8 cellular contexts compared by ENCODE assay signal in genomic region chr16:4288148-4288921, GRCh38. TPM values are rescaled to one million over a fixed set of nuclear protein-coding genes. Genes with fewer than 3 reads are reported as not detected.
DNase-seq lines count a peak whose midpoint lies in the region; ATAC-seq, FAIRE-seq and TF ChIP-seq lines count a peak whose summit lies in the region.

No MANE protein-coding gene starts in this region.

- POLR2A ChIA-PET in HEK293T (lab: Yijun Ruan, JAX) = no interaction called here
- POLR2A ChIA-PET in endothelial cell of umbilical vein (lab: Charles Lee) = no interaction called here

- TF ChIP-seq POLR2A in endothelial cell of umbilical vein (IDR thresholded peaks at IDR 0.05; ENCODE audit: low read depth, low read length) = no peak

- H3K36me3 ChIP-seq in endothelial cell of umbilical vein (ENCODE audit: control insufficient read depth in 2 of 2, extremely low read depth in 1 of 2, insufficient read depth in 2 of 2, low read length in 2 of 2) = no peaks in the 10 kb centered on the region

- peak; percentile 96 to 97 for TF ChIP-seq CTCF in endothelial cell of umbilical vein (IDR thresholded peaks at IDR 0.05; ENCODE audit: extremely low read depth in 1 of 2, insufficient read depth in 1 of 2, low read depth in 1 of 2, low read length in 2 of 2)

- H3K79me2 ChIP-seq in endothelial cell of umbilical vein (ENCODE audit: control insufficient read depth, insufficient read depth, low read length) = no peaks in the 10 kb centered on the region

- H3K9me3 ChIP-seq in endothelial cell of umbilical vein (replicated peaks; ENCODE audit: control insufficient read depth, insufficient read depth, low read length) = no peaks in the 10 kb centered on the region

- no peaks in the 10 kb centered on the region for H3K4me1 ChIP-seq in endothelial cell of umbilical vein (ENCODE audit: control insufficient read depth, extremely low read depth, insufficient read depth, low read length)

- no peaks in the 10 kb centered on the region for H3K9me3 Mint-ChIP-seq in naive B cell
- no peaks in the 10 kb centered on the region for H3K9me3 Mint-ChIP-seq in stimulated activated effector memory CD8-positive, alpha-beta T cell treated with anti-CD3 and anti-CD28 coated beads, Interleukin-12 subunit alpha, Interleukin-12 subunit beta, amount 100 ng/mL, for 72 hours

- ATAC-seq in naive B cell (ENCODE audit: low read depth in 2 of 2) (peak; percentile 99), GM18909 (IDR thresholded peaks at IDR 0.05; ENCODE audit: poor library complexity, unreplicated experiment) (no peak)
- peak; percentile 89 for ATAC-seq in stimulated activated effector memory CD8-positive, alpha-beta T cell treated with anti-CD3 and anti-CD28 coated beads, Interleukin-12 subunit alpha, Interleukin-12 subunit beta, amount 100 ng/mL, for 72 hours

- CTCF ChIA-PET in HEK293T (lab: Yijun Ruan, JAX) = interaction anchor here (0.6 to 2.3 kb wide), 14 partner anchors 10 to 114 kb away, joined by 3 to 21 read pairs (median 4); no protein-coding TSS in a partner anchor
- CTCF ChIA-PET in endothelial cell of umbilical vein (lab: Charles Lee) = interaction anchor here (0.6 to 3.6 kb wide), 24 partner anchors 8 to 305 kb away, joined by 3 to 198 read pairs (median 8); partner anchors contain the start of genes GLIS2, PAM16 and TFAP4

- H2AFZ ChIP-seq in endothelial cell of umbilical vein (ENCODE audit: low read depth, low read length) = peak overlapping the region; percentile 39

- peaks cover 6 to 51% (median 31%) of the 10 kb centered on the region in 3 donors for H3K27me3 Mint-ChIP-seq in naive B cell

- peaks cover 10 to 16% (median 14%) of the 10 kb centered on the region in 3 donors for H3K4me1 Mint-ChIP-seq in naive B cell
- peaks cover 18% of the 10 kb centered on the region for H3K4me1 Mint-ChIP-seq in stimulated activated effector memory CD8-positive, alpha-beta T cell treated with anti-CD3 and anti-CD28 coated beads, Interleukin-12 subunit alpha, Interleukin-12 subunit beta, amount 100 ng/mL, for 72 hours

- H3K27ac Mint-ChIP-seq in naive B cell = peak overlapping the region in 2 of 6 donors; percentile 9 to 41
- H3K27ac Mint-ChIP-seq in stimulated activated effector memory CD8-positive, alpha-beta T cell treated with anti-CD3 and anti-CD28 coated beads, Interleukin-12 subunit alpha, Interleukin-12 subunit beta, amount 100 ng/mL, for 72 hours = no peak overlapping the region

- H3K36me3 Mint-ChIP-seq in naive B cell = no peaks in the 10 kb centered on the region
- no peaks in the 10 kb centered on the region for H3K36me3 Mint-ChIP-seq in stimulated activated effector memory CD8-positive, alpha-beta T cell treated with anti-CD3 and anti-CD28 coated beads, Interleukin-12 subunit alpha, Interleukin-12 subunit beta, amount 100 ng/mL, for 72 hours

- no peak overlapping the region for H3K27ac ChIP-seq in endothelial cell of umbilical vein (ENCODE audit: insufficient read depth, low read depth, low read length)

- no peak overlapping the region for H3K4me3 ChIP-seq in endothelial cell of umbilical vein (replicated peaks in 1 of 3; ENCODE audit: insufficient read depth in 1 of 3, low read depth in 1 of 3, low read length in 3 of 3)

- dilution Hi-C loops in endothelial cell of umbilical vein (cut with MboI; ENCODE audit: extremely low pct_ligation_motif_present, low sequenced_read_pairs) = no loop called here

- peak; percentile 78 for DNase-seq in G401 (ENCODE audit: low spot score)
- DNase-seq in HEK293T (ENCODE audit: extremely low spot score) = peak; percentile 77
- DNase-seq in NCI-H748 treated with DMSO at 0.1 percent for 48 hours (lab: John Stamatoyannopoulos, UW) = peak; percentile 13
- peak; percentile 50 to 79 (median 72) for DNase-seq in activated CD8-positive, alpha-beta memory T cell treated with anti-CD3 and anti-CD28 coated beads for 48 hours (ENCODE audit: low read depth in 2 of 3, low spot score in 2 of 3)
- peak; percentile 54 for DNase-seq in endothelial cell of umbilical vein (ENCODE audit: low read depth, low spot score)
- peak; percentile 80 for DNase-seq in naive B cell
- peak; percentile 71 to 89 for DNase-seq in stimulated activated effector memory CD8-positive, alpha-beta T cell treated with anti-CD3 and anti-CD28 coated beads, Interleukin-12 subunit alpha, Interleukin-12 subunit beta, amount 100 ng/mL, for 72 hours (ENCODE audit: low spot score in 2 of 2)

- H4K20me1 ChIP-seq in endothelial cell of umbilical vein (replicated peaks; ENCODE audit: control insufficient read depth, extremely low read depth, insufficient read depth, low read length) = no peaks in the 10 kb centered on the region

- H3K9ac ChIP-seq in endothelial cell of umbilical vein (replicated peaks; ENCODE audit: extremely low read depth, insufficient read depth, low read length) = no peak overlapping the region

- H3K4me3 Mint-ChIP-seq in naive B cell = peak overlapping the region in 1 of 8 donors; percentile 30
- H3K4me3 Mint-ChIP-seq in stimulated activated effector memory CD8-positive, alpha-beta T cell treated with anti-CD3 and anti-CD28 coated beads, Interleukin-12 subunit alpha, Interleukin-12 subunit beta, amount 100 ng/mL, for 72 hours = peak overlapping the region; percentile 7

- H3K4me2 ChIP-seq in endothelial cell of umbilical vein (ENCODE audit: insufficient read depth, low read length) = no peak overlapping the region

- no TSS peak for BruUV-seq in endothelial cell of umbilical vein (replicated peaks; lab: Mats Ljungman, UMichigan)

- in situ Hi-C loops in G401 (cut with HindIII; ENCODE audit: low sequenced_read_pairs) = no loop called here

- peak; percentile 31 for FAIRE-seq in endothelial cell of umbilical vein (lab: Jason Lieb, UNC)

- peaks cover 0 to 4% of the 10 kb centered on the region in 2 experiments for H3K27me3 ChIP-seq in endothelial cell of umbilical vein (ENCODE audit: control insufficient read depth in 2 of 2, insufficient read depth in 2 of 2, low read length in 2 of 2)

- intact Hi-C loops in endothelial cell of umbilical vein (cut with micrococcal nuclease) = loop anchor here (1.0 to 2.0 kb wide), 5 partner anchors 16 to 114 kb away; partner anchors contain the start of gene TFAP4

- no peaks in the 10 kb centered on the region for H3K9me1 ChIP-seq in endothelial cell of umbilical vein (replicated peaks; ENCODE audit: control insufficient read depth, extremely low read depth, insufficient read depth, low read length)

TF ChIP-seq in HEK293T, 16 proteins besides CTCF, POLR2A, EP300 and RAD21 (continues in another document):
- TF ChIP-seq FOXM1 (IDR thresholded peaks at IDR 0.05; ENCODE audit: borderline replicate concordance) (no peak), FOXA1 (IDR thresholded peaks at IDR 0.05) (no peak), ELF4 (IDR thresholded peaks at IDR 0.05) (no peak), LEF1 (IDR thresholded peaks at IDR 0.05; ENCODE audit: borderline replicate concordance) (no peak), FOXK2 (IDR thresholded peaks at IDR 0.05) (no peak), BHLHE40 (IDR thresholded peaks at IDR 0.05; ENCODE audit: borderline replicate concordance) (no peak), NFRKB (IDR thresholded peaks at IDR 0.05) (no peak), SP1 (IDR thresholded peaks at IDR 0.05) (no peak)

TF ChIP-seq in endothelial cell of umbilical vein, 7 proteins besides CTCF, POLR2A, EP300 and RAD21 (continues in another document):
- TF ChIP-seq MYC (IDR thresholded peaks at IDR 0.05; ENCODE audit: low read depth, low read length) = no peak
- no peak for TF ChIP-seq POLR2AphosphoS5 (IDR thresholded peaks at IDR 0.05; ENCODE audit: insufficient read depth, low read depth, low read length)
- no peak for TF ChIP-seq EZH2 (IDR thresholded peaks at IDR 0.05; ENCODE audit: borderline replicate concordance, low read depth, low read length, severe bottlenecking)
- no peak for TF ChIP-seq FOS (IDR thresholded peaks at IDR 0.05; ENCODE audit: borderline replicate concordance, insufficient read depth, low read length)
- no peak for TF ChIP-seq JUN (IDR thresholded peaks at IDR 0.05; ENCODE audit: borderline replicate concordance, insufficient read depth, insufficient read length, low read depth)

RNA-seq across cellular contexts. Expression of gene TFAP4, which starts 15.5 kb away (rescaled TPM):
- total RNA-seq in G401 (2014; rRNA removed; shearing (Covaris generic)) = 14.5 and 38.3 TPM in 2 replicates
- 11.1 and 12.4 TPM in 2 replicates for total RNA-seq in endothelial cell of umbilical vein
- polyA plus RNA-seq in endothelial cell of umbilical vein (3.0 and 3.4 TPM in 2 replicates), naive B cell (ENCODE audit: low read depth in 6 of 6) (1 to 10 TPM in 1 of 6 donors, under 1 TPM in 5; 0.77 to 1.5 (median 0.87) TPM)
- 3.9 and 5.0 TPM in 2 replicates for polyA plus RNA-seq in endothelial cell of umbilical vein (2011; cell fraction: cytosol; rRNA removed)
- 6.1 TPM in 2 replicates for polyA plus RNA-seq in endothelial cell of umbilical vein (2011; cell fraction: nucleus; rRNA removed)
- polyA plus RNA-seq in endothelial cell of umbilical vein (2012) = 3.6 and 5.8 TPM in 2 replicates
- 5.3 and 12.7 TPM in 2 replicates for polyA minus RNA-seq in endothelial cell of umbilical vein
- 46.0 TPM for polyA minus RNA-seq in endothelial cell of umbilical vein (2011; cell fraction: cytosol; rRNA and poly(A)+ RNA removed)
- 2.6 and 3.7 TPM in 2 replicates for polyA minus RNA-seq in endothelial cell of umbilical vein (2011; cell fraction: nucleus; rRNA and poly(A)+ RNA removed)

RNA-seq across cellular contexts. Expression of gene GLIS2, which starts 27.5 kb away (rescaled TPM):
- 0.44 and 0.80 TPM in 2 replicates for total RNA-seq in G401 (2014; rRNA removed; shearing (Covaris generic))
- 10.1 and 11.3 TPM in 2 replicates for total RNA-seq in endothelial cell of umbilical vein
- 4.6 and 5.1 TPM in 2 replicates for polyA plus RNA-seq in endothelial cell of umbilical vein
- polyA plus RNA-seq in endothelial cell of umbilical vein (2011; cell fraction: cytosol; rRNA removed) = 5.2 and 7.1 TPM in 2 replicates
- polyA plus RNA-seq in endothelial cell of umbilical vein (2011; cell fraction: nucleus; rRNA removed) = 4.7 and 5.8 TPM in 2 replicates
- polyA plus RNA-seq in endothelial cell of umbilical vein (2012) = 7.3 and 11.8 TPM in 2 replicates
- 2.0 and 3.2 TPM in 2 replicates for polyA minus RNA-seq in endothelial cell of umbilical vein
- polyA minus RNA-seq in endothelial cell of umbilical vein (2011; cell fraction: cytosol; rRNA and poly(A)+ RNA removed) = 7.5 TPM
- polyA minus RNA-seq in endothelial cell of umbilical vein (2011; cell fraction: nucleus; rRNA and poly(A)+ RNA removed) = 1.0 and 2.9 TPM in 2 replicates
- not detected for polyA plus RNA-seq in naive B cell (ENCODE audit: low read depth in 6 of 6)

RNA-seq across cellular contexts. Expression of gene SRL, which starts 46.5 kb away (rescaled TPM):
- 0.07 and 0.37 TPM in 2 replicates for total RNA-seq in G401 (2014; rRNA removed; shearing (Covaris generic))
- total RNA-seq in endothelial cell of umbilical vein = 0.14 and 0.29 TPM in 2 replicates
- 0.21 and 0.27 TPM in 2 replicates for polyA plus RNA-seq in endothelial cell of umbilical vein
- 0.20 and 0.22 TPM in 2 replicates for polyA plus RNA-seq in endothelial cell of umbilical vein (2011; cell fraction: cytosol; rRNA removed)
- polyA plus RNA-seq in endothelial cell of umbilical vein (2011; cell fraction: nucleus; rRNA removed) = 0.14 and 0.17 TPM in 2 replicates
- 0.12 and 0.15 TPM in 2 replicates for polyA plus RNA-seq in endothelial cell of umbilical vein (2012)
- polyA minus RNA-seq in endothelial cell of umbilical vein = 0.10 and 0.49 TPM in 2 replicates
- polyA minus RNA-seq in endothelial cell of umbilical vein (2011; cell fraction: cytosol; rRNA and poly(A)+ RNA removed) = not detected
- polyA minus RNA-seq in endothelial cell of umbilical vein (2011; cell fraction: nucleus; rRNA and poly(A)+ RNA removed) = 0.10 and 0.19 TPM in 2 replicates
- polyA plus RNA-seq in naive B cell (ENCODE audit: low read depth in 6 of 6) = not detected

Comparison
In these comparisons a context has a peak if more than half of its experiments do, and no peak if none do; other contexts are left out.
1. DNase-seq: peak in every context shown above with its lines; median percentile 80 in naive B cell; 80 in stimulated activated effector memory CD8-positive, alpha-beta T cell treated with anti-CD3 and anti-CD28 coated beads, Interleukin-12 subunit alpha, Interleukin-12 subunit beta, amount 100 ng/mL, for 72 hours; 78 in G401; 77 in HEK293T; 72 in activated CD8-positive, alpha-beta memory T cell treated with anti-CD3 and anti-CD28 coated beads for 48 hours; 54 in endothelial cell of umbilical vein; 13 in NCI-H748 treated with DMSO at 0.1 percent for 48 hours.